1 cellular context compared by ENCODE assay signal in genomic region chr6:137750284-137750683, GRCh38.
TF ChIP-seq lines count a peak whose summit lies in the region.

No MANE protein-coding gene starts in this region.

TF ChIP-seq in IMR-90, 13 proteins besides CTCF, POLR2A, EP300 and RAD21 (continued from another document):
- TF ChIP-seq ELK1 (IDR thresholded peaks at IDR 0.05; ENCODE audit: borderline replicate concordance, low read depth, low read length) (no peak), MAFK (IDR thresholded peaks at IDR 0.05; ENCODE audit: low read depth, low read length) (no peak), MAZ (IDR thresholded peaks at IDR 0.05; ENCODE audit: borderline replicate concordance, low read depth, low read length) (no peak), CEBPB (IDR thresholded peaks at IDR 0.05; ENCODE audit: low read depth, low read length) (no peak), USF2 (IDR thresholded peaks at IDR 0.05; ENCODE audit: low read depth, low read length) (no peak), FOS (IDR thresholded peaks at IDR 0.05; ENCODE audit: low read depth, low read length) (no peak)
